Comparison of ENCODE assay signal across 28 cellular contexts in genomic region chr3:115190747-115191146, GRCh38.
"Had no signal": no experiment of that assay in that cellular context is flagged by ENCODE, and none has a peak within 500 bp of the region (broad histone marks: within the 10 kb centered on the region; RNA-seq: fewer than 3 reads in every experiment).

No MANE protein-coding gene starts in this region.

- ATAC-seq: activated CD4-positive, alpha-beta T cell treated with anti-CD3 and anti-CD28 coated beads for 36 hours; activated CD8-positive, alpha-beta memory T cell treated with anti-CD3 and anti-CD28 coated beads, Interleukin-2, amount 10 ng/mL, durations not matched to agents 7 days and 5 days; activated CD8-positive, alpha-beta T cell treated with anti-CD3 and anti-CD28 coated beads, Interleukin-2, amount 10 ng/mL, durations not matched to agents 7 days and 5 days; activated naive CD8-positive, alpha-beta T cell treated with anti-CD3 and anti-CD28 coated beads, Interleukin-2, amount 50 U/mL, for 24 hours; body of pancreas; effector memory CD8-positive, alpha-beta T cell; gastroesophageal sphincter; heart right ventricle had no signal

- DNase-seq: activated CD4-positive, alpha-beta memory T cell treated with anti-CD3 and anti-CD28 coated beads for 36 hours; activated CD4-positive, alpha-beta T cell treated with anti-CD3 and anti-CD28 coated beads for 36 hours; activated CD4-positive, alpha-beta T cell treated with anti-CD3 and anti-CD28 coated beads, Interleukin-2, amount 10 ng/mL, durations not matched to agents 24 days and 14 days; activated CD4-positive, CD25-positive, alpha-beta regulatory T cell; activated CD4-positive, CD25-positive, alpha-beta regulatory T cell treated with anti-CD3 and anti-CD28 coated beads, Interleukin-2, amount 50 U/mL, for 72 hours; activated CD8-positive, alpha-beta memory T cell treated with anti-CD3 and anti-CD28 coated beads, Interleukin-2, amount 10 ng/mL, durations not matched to agents 7 days and 5 days; activated CD8-positive, alpha-beta memory T cell treated with anti-CD3 and anti-CD28 coated beads, Interleukin-2, amount 50 U/mL, for 4 hours; activated CD8-positive, alpha-beta T cell treated with anti-CD3 and anti-CD28 coated beads, Interleukin-2, amount 10 ng/mL, durations not matched to agents 7 days and 5 days; activated effector memory CD4-positive, alpha-beta T cell treated with anti-CD3 and anti-CD28 coated beads, Interleukin-2, amount 50 U/mL, for 16 hours; activated naive CD4-positive, alpha-beta T cell treated with anti-CD3 and anti-CD28 coated beads for 36 hours; activated naive CD8-positive, alpha-beta T cell treated with anti-CD3 and anti-CD28 coated beads for 36 hours; activated naive CD8-positive, alpha-beta T cell treated with anti-CD3 and anti-CD28 coated beads, Interleukin-2, amount 50 U/mL, for 24 hours; activated T-cell treated with anti-CD3 and anti-CD28 coated beads, Interleukin-2, amount 50 U/mL, for 1 hour; activated T-cell treated with anti-CD3 and anti-CD28 coated beads, Interleukin-2, amount 50 U/mL, for 48 hours; adrenal gland; amygdala; aorta; body of pancreas; caudate nucleus; cortex of kidney; dermis blood vessel endothelial cell; effector CD4-positive, alpha-beta T cell; effector memory CD8-positive, alpha-beta T cell; esophagus squamous epithelium; foreskin melanocyte; heart right ventricle; T-helper 2 cell had no signal
